11 cellular contexts compared by ENCODE assay signal in genomic region chr12:13962699-13963098, GRCh38. TPM values are rescaled to one million over a fixed set of nuclear protein-coding genes. Genes with fewer than 3 reads are reported as not detected.
DNase-seq lines count a peak whose midpoint lies in the region; ATAC-seq and TF ChIP-seq lines count a peak whose summit lies in the region.
"Had no signal": no experiment of that assay in that cellular context is flagged by ENCODE, and none has a peak within 500 bp of the region (broad histone marks: within the 10 kb centered on the region; RNA-seq: fewer than 3 reads in every experiment).

No MANE protein-coding gene starts in this region.

- H3K4me1 Mint-ChIP-seq in osteocyte (ENCODE audit: unreplicated experiment) = no peaks in the 10 kb centered on the region
- no peaks in the 10 kb centered on the region for H3K4me1 Mint-ChIP-seq in activated CD4-positive, alpha-beta T cell treated with anti-CD3 and anti-CD28 coated beads, Interleukin-2, amount 10 ng/mL, durations not matched to agents 24 days and 14 days

- H3K9me3 Mint-ChIP-seq in osteocyte (ENCODE audit: unreplicated experiment) = no peaks in the 10 kb centered on the region
- H3K9me3 Mint-ChIP-seq in activated CD4-positive, alpha-beta T cell treated with anti-CD3 and anti-CD28 coated beads, Interleukin-2, amount 10 ng/mL, durations not matched to agents 24 days and 14 days = no peaks in the 10 kb centered on the region

- in situ Hi-C loops in KBM-7 (cut with MboI; ENCODE audit: low pct_unique_long_range_greater_than_20kb, low sequenced_read_pairs) (no loop called here), astrocyte of the spinal cord (cut with HindIII; ENCODE audit: low sequenced_read_pairs) (no loop called here)

- no peak for ATAC-seq in GM18907 (IDR thresholded peaks at IDR 0.05; ENCODE audit: unreplicated experiment)

- no peaks in the 10 kb centered on the region for H3K36me3 Mint-ChIP-seq in osteocyte (ENCODE audit: unreplicated experiment)
- H3K36me3 Mint-ChIP-seq in activated CD4-positive, alpha-beta T cell treated with anti-CD3 and anti-CD28 coated beads, Interleukin-2, amount 10 ng/mL, durations not matched to agents 24 days and 14 days (ENCODE audit: low read depth) = no peaks in the 10 kb centered on the region

- H3K27ac Mint-ChIP-seq in osteocyte (ENCODE audit: unreplicated experiment) = no peak overlapping the region
- no peak overlapping the region for H3K27ac Mint-ChIP-seq in activated CD4-positive, alpha-beta T cell treated with anti-CD3 and anti-CD28 coated beads, Interleukin-2, amount 10 ng/mL, durations not matched to agents 24 days and 14 days

- DNase-seq in NCI-H1105 treated with DMSO at 0.1 percent for 48 hours (lab: John Stamatoyannopoulos, UW) (peak; percentile 29), NCI-H1105 (lab: John Stamatoyannopoulos, UW) (no peak), KBM-7 (peak; percentile 21), astrocyte of the spinal cord (ENCODE audit: low read depth, low spot score) (no peak), osteocyte (ENCODE audit: extremely low spot score, unreplicated experiment) (no peak)
- DNase-seq in stimulated activated CD4-positive, alpha-beta T cell treated with anti-CD3 and anti-CD28 coated beads, Interleukin-1b, Interleukin-23, amount 100 ng/mL, for 48 hours = no peak
- DNase-seq in activated CD4-positive, alpha-beta T cell treated with anti-CD3 and anti-CD28 coated beads, Interleukin-2, amount 10 ng/mL, durations not matched to agents 24 days and 14 days = no peak
- DNase-seq: activated gamma-delta T cell had no signal

- peak; percentile 29 for TF ChIP-seq CTCF in astrocyte of the spinal cord (IDR thresholded peaks at IDR 0.05; ENCODE audit: low read depth, low read length)
- TF ChIP-seq CTCF in osteocyte (IDR thresholded peaks at IDR 0.05) = peak; percentile 20

- intact Hi-C loops in activated CD4-positive, alpha-beta T cell treated with anti-CD3 and anti-CD28 coated beads, Interleukin-2, amount 10 ng/mL, durations not matched to agents 24 days and 14 days (cut with micrococcal nuclease) = no loop called here

- H3K4me3 Mint-ChIP-seq in osteocyte (ENCODE audit: unreplicated experiment) = no peak overlapping the region
- no peak overlapping the region for H3K4me3 Mint-ChIP-seq in activated CD4-positive, alpha-beta T cell treated with anti-CD3 and anti-CD28 coated beads, Interleukin-2, amount 10 ng/mL, durations not matched to agents 24 days and 14 days

- peaks cover 3% of the 10 kb centered on the region for H3K27me3 Mint-ChIP-seq in osteocyte (ENCODE audit: unreplicated experiment)
- no peaks in the 10 kb centered on the region for H3K27me3 Mint-ChIP-seq in activated CD4-positive, alpha-beta T cell treated with anti-CD3 and anti-CD28 coated beads, Interleukin-2, amount 10 ng/mL, durations not matched to agents 24 days and 14 days

- H3K4me3 ChIP-seq in astrocyte of the spinal cord (ENCODE audit: low read depth, low read length) = no peak overlapping the region
- H3K4me3 ChIP-seq: tibial nerve had no signal

RNA-seq across cellular contexts. Expression of gene GRIN2B, which starts 18.7 kb away (rescaled TPM):
- total RNA-seq in osteocyte = not detected in 2 replicates
- total RNA-seq in activated CD4-positive, alpha-beta T cell treated with anti-CD3 and anti-CD28 coated beads, Interleukin-2, amount 10 ng/mL, durations not matched to agents 24 days and 14 days = not detected in 2 replicates
- total RNA-seq: dermis microvascular lymphatic vessel endothelial cell had no signal

Comparison
In these comparisons a context has a peak if more than half of its experiments do, and no peak if none do; other contexts are left out.
1. DNase-seq: peak in NCI-H1105 treated with DMSO at 0.1 percent for 48 hours (single experiment) and KBM-7 (single experiment); none in NCI-H1105 (single experiment), astrocyte of the spinal cord (single experiment), osteocyte (single experiment), stimulated activated CD4-positive, alpha-beta T cell treated with anti-CD3 and anti-CD28 coated beads, Interleukin-1b, Interleukin-23, amount 100 ng/mL, for 48 hours (single experiment) and activated CD4-positive, alpha-beta T cell treated with anti-CD3 and anti-CD28 coated beads, Interleukin-2, amount 10 ng/mL, durations not matched to agents 24 days and 14 days (single experiment).